ENCODE assay signal across 9 cellular contexts in the genomic region with DNA sequence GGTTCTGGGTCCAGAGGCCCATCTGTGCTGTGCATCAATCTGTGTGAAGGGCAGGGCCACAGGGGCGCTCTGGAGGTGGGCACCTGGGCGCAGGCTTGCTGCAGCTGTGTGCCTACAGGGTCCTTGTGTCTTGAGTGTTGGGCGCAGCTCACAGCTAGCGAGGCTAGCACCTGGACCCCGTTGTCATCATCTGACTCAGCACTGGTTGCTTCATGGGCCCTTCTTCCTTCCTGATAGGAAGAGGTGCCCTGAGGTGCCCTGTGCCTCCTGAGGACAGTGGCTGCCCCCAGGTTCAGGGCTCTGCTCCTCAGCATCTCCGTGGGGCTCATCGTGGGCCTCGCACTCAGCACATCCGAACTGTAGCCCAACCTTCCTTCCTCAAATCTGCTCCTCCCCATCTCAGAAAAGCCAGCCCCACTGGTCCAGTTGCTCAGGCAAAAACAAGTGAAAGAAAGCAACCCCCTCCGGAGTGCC. TPM values are rescaled to one million over a fixed set of nuclear protein-coding genes. Genes with fewer than 3 reads are reported as not detected.
DNase-seq lines count a peak whose midpoint lies in the region; ATAC-seq and TF ChIP-seq lines count a peak whose summit lies in the region.
"Had no signal": no experiment of that assay in that cellular context is flagged by ENCODE, and none has a peak within 500 bp of the region (broad histone marks: within the 10 kb centered on the region; RNA-seq: fewer than 3 reads in every experiment).

No MANE protein-coding gene starts in this region.

- no peak overlapping the region for H2AFZ ChIP-seq in H9 (ENCODE audit: low read length)

- H3K27me3 ChIP-seq in H9 (ENCODE audit: insufficient read depth, low read length) (no peaks in the 10 kb centered on the region), WERI-Rb-1 (ENCODE audit: insufficient read depth, low read depth, severe bottlenecking) (no peaks in the 10 kb centered on the region)
- H3K27me3 ChIP-seq: SJSA1 had no signal

- H3K4me1 Mint-ChIP-seq in H9 (peaks cover 71 to 73% of the 10 kb centered on the region in 2 experiments), T-helper 17 cell (peaks cover 67% of the 10 kb centered on the region)
- peaks cover 92% of the 10 kb centered on the region for H3K4me1 Mint-ChIP-seq in stimulated activated memory B cell treated with anti-CD40 and anti-IgM and Interleukin-4, amounts not matched to agents 10 μg/mL and 1 μg/mL and 100 μg/mL, for 72 hours

- no peak overlapping the region for H3T11ph ChIP-seq in H9 (ENCODE audit: low read length)

- peaks cover 16% of the 10 kb centered on the region for H3K36me3 ChIP-seq in WERI-Rb-1

- peaks cover 20% of the 10 kb centered on the region for H3K4me1 ChIP-seq in H9 (ENCODE audit: insufficient read depth, low read length)

- H3K27ac Mint-ChIP-seq in H9 = peak overlapping the region; percentile 49 to 99 (median 96); a peak in 5 of 7 replicates
- H3K27ac Mint-ChIP-seq in T-helper 17 cell = peak overlapping the region; percentile 99
- peak overlapping the region; percentile 89 for H3K27ac Mint-ChIP-seq in stimulated activated memory B cell treated with anti-CD40 and anti-IgM and Interleukin-4, amounts not matched to agents 10 μg/mL and 1 μg/mL and 100 μg/mL, for 72 hours

- H2BK5ac ChIP-seq in H9 (ENCODE audit: insufficient read length, low read length) = no peak overlapping the region

- H3K23me2 ChIP-seq in H9 (ENCODE audit: insufficient read length, low read depth, low read length, poor library complexity, severe bottlenecking) = no peaks in the 10 kb centered on the region

- H2BK120ac ChIP-seq in H9 (ENCODE audit: low read depth, low read length, poor library complexity, severe bottlenecking) = no peak overlapping the region

- no peak overlapping the region for H2BK20ac ChIP-seq in H9 (ENCODE audit: low read depth, low read length, poor library complexity, severe bottlenecking)

- no peak overlapping the region for H3K4me3 ChIP-seq in fibroblast of mammary gland (ENCODE audit: control insufficient read depth, low read depth, low read length)
- no peak overlapping the region for H3K4me3 ChIP-seq in WERI-Rb-1 (ENCODE audit: low read depth, low read length)
- H3K4me3 ChIP-seq: SJSA1 had no signal

- H3K79me1 ChIP-seq in H9 (ENCODE audit: insufficient read depth, low read depth, low read length, poor library complexity, severe bottlenecking) = peaks cover 3% of the 10 kb centered on the region

- H3K14ac ChIP-seq in H9 (ENCODE audit: insufficient read depth, low read length) = no peak overlapping the region

- H4K5ac ChIP-seq in H9 (ENCODE audit: insufficient read length, low read depth, low read length) = no peak overlapping the region

- no peak overlapping the region for H3K18ac ChIP-seq in H9 (ENCODE audit: insufficient read length, low read depth, low read length)

- H2BK12ac ChIP-seq in H9 (ENCODE audit: insufficient read length, low read depth, low read length) = no peak overlapping the region

- no peak overlapping the region for H3K4ac ChIP-seq in H9 (ENCODE audit: low read depth, low read length)

- peaks cover 4 to 15% (median 8%) of the 10 kb centered on the region in 3 experiments for H3K36me3 Mint-ChIP-seq in H9 (ENCODE audit: insufficient read depth in 1 of 3, low read depth in 3 of 3)
- peaks cover 4% of the 10 kb centered on the region for H3K36me3 Mint-ChIP-seq in T-helper 17 cell (ENCODE audit: low read depth)
- H3K36me3 Mint-ChIP-seq in stimulated activated memory B cell treated with anti-CD40 and anti-IgM and Interleukin-4, amounts not matched to agents 10 μg/mL and 1 μg/mL and 100 μg/mL, for 72 hours = peaks cover 12% of the 10 kb centered on the region

- H3K9me3 Mint-ChIP-seq in H9 = peaks cover 2 to 3% of the 10 kb centered on the region in 2 experiments; a peak in 2 of 5 replicates
- no peaks in the 10 kb centered on the region for H3K9me3 Mint-ChIP-seq in stimulated activated memory B cell treated with anti-CD40 and anti-IgM and Interleukin-4, amounts not matched to agents 10 μg/mL and 1 μg/mL and 100 μg/mL, for 72 hours

- H4K20me1 ChIP-seq in H9 (ENCODE audit: control insufficient read depth, insufficient read depth, insufficient read length) = peaks cover 2% of the 10 kb centered on the region

- no peak overlapping the region for H3K23ac ChIP-seq in H9 (ENCODE audit: insufficient read length, low read depth, low read length)

- DNase-seq in H9 = no peak
- DNase-seq in T-helper 17 cell = no peak
- DNase-seq in fibroblast of mammary gland (ENCODE audit: low read depth) = peak; percentile 32
- no peak for DNase-seq in MV-4-11 (lab: John Stamatoyannopoulos, UW)
- DNase-seq in WERI-Rb-1 = no peak
- DNase-seq in NCI-H1436 treated with DMSO at 0.1 percent for 48 hours (lab: John Stamatoyannopoulos, UW) = no peak

- peak; percentile 27 for ATAC-seq in T-helper 17 cell
- ATAC-seq in stimulated activated memory B cell treated with anti-CD40 and anti-IgM and Interleukin-4, amounts not matched to agents 10 μg/mL and 1 μg/mL and 100 μg/mL, for 72 hours = peak; percentile 56
- ATAC-seq in HG03439 (IDR thresholded peaks at IDR 0.05; ENCODE audit: unreplicated experiment) = no peak

- H4K91ac ChIP-seq in H9 (ENCODE audit: insufficient read length, low read depth, low read length) = no peak overlapping the region

- H3K9me3 ChIP-seq in H9 (ENCODE audit: control insufficient read depth, low read depth, low read length) (no peaks in the 10 kb centered on the region), T-helper 17 cell (ENCODE audit: control insufficient read depth, low read length, poor library complexity, severe bottlenecking) (no peaks in the 10 kb centered on the region), WERI-Rb-1 (ENCODE audit: severe bottlenecking) (no peaks in the 10 kb centered on the region)
- H3K9me3 ChIP-seq: SJSA1 had no signal

- no peak overlapping the region for H4K8ac ChIP-seq in H9 (replicated peaks; ENCODE audit: insufficient read length, low read depth, low read length)

- H3K27ac ChIP-seq in H9 (ENCODE audit: insufficient read length, low read depth, low read length) (no peak overlapping the region), WERI-Rb-1 (no peak overlapping the region)

- peaks cover 57% of the 10 kb centered on the region; the same call in 1 of the 2 replicates for H3K79me2 ChIP-seq in H9 (ENCODE audit: insufficient read depth, low read length)

- H3K27me3 Mint-ChIP-seq in H9 (ENCODE audit: low read depth) = peaks cover 2% of the 10 kb centered on the region
- no peaks in the 10 kb centered on the region for H3K27me3 Mint-ChIP-seq in T-helper 17 cell
- H3K27me3 Mint-ChIP-seq in stimulated activated memory B cell treated with anti-CD40 and anti-IgM and Interleukin-4, amounts not matched to agents 10 μg/mL and 1 μg/mL and 100 μg/mL, for 72 hours = no peaks in the 10 kb centered on the region

- H3K9ac ChIP-seq in H9 (ENCODE audit: extremely low read depth, insufficient read length, low read length) = no peak overlapping the region

- H2AK5ac ChIP-seq in H9 (ENCODE audit: insufficient read length, low read length) = no peak overlapping the region

- WGBS in H9 (ENCODE audit: extremely low coverage, insufficient read length, low lambda C conversion rate) = no CpG with 5 or more reads among the region's 10 CpGs

- H3K4me3 Mint-ChIP-seq in H9 = peak overlapping the region in 1 of 2 experiments; percentile 68; a peak in 2 of 5 replicates
- peak overlapping the region; percentile 96 for H3K4me3 Mint-ChIP-seq in T-helper 17 cell
- peak overlapping the region; percentile 66 for H3K4me3 Mint-ChIP-seq in stimulated activated memory B cell treated with anti-CD40 and anti-IgM and Interleukin-4, amounts not matched to agents 10 μg/mL and 1 μg/mL and 100 μg/mL, for 72 hours

- no peak overlapping the region for H3K4me2 ChIP-seq in H9 (ENCODE audit: insufficient read depth, insufficient read length, low read length)

- H3K56ac ChIP-seq in H9 (ENCODE audit: insufficient read length, low read depth, low read length) = no peak overlapping the region

- H2BK15ac ChIP-seq in H9 (ENCODE audit: low read depth, low read length) = no peak overlapping the region

- no peak for TF ChIP-seq CTCF in H9 (conservative IDR thresholded peaks at IDR 0.05)
- TF ChIP-seq CTCF in fibroblast of mammary gland (conservative IDR thresholded peaks at IDR 0.05; ENCODE audit: control insufficient read depth, insufficient read depth, low read depth, low read length) = no peak
- TF ChIP-seq CTCF in WERI-Rb-1 (IDR thresholded peaks at IDR 0.05; ENCODE audit: low read depth, low read length) = no peak

RNA-seq across cellular contexts. Expression of gene GATAD2A, which starts 54.8 kb away (rescaled TPM):
- total RNA-seq in H9 (2021) (189 and 198 TPM in 2 replicates), T-helper 17 cell (100 to 1,000 TPM; 129 to 153 TPM)

RNA-seq across cellular contexts. Expression of gene TSSK6, which starts 55.1 kb away (rescaled TPM):
- 2.6 and 2.8 TPM in 2 replicates for total RNA-seq in H9 (2021)
- 1 to 10 TPM; 3.8 to 3.9 TPM for total RNA-seq in T-helper 17 cell

RNA-seq across cellular contexts. Expression of gene NDUFA13, which starts 55.7 kb away (rescaled TPM):
- total RNA-seq in H9 (2021) (489 and 509 TPM in 2 replicates), T-helper 17 cell (100 to 1,000 TPM; 175 to 195 TPM)
